7 cellular contexts compared by ENCODE assay signal in genomic region chr4:76420901-76421581, GRCh38. TPM values are rescaled to one million over a fixed set of nuclear protein-coding genes. Genes with fewer than 3 reads are reported as not detected.
A peak's percentile ranks its signal among the peaks of the same experiment; 100 is the strongest.
DNase-seq lines count a peak whose midpoint lies in the region; ATAC-seq and TF ChIP-seq lines count a peak whose summit lies in the region.

TSS of gene CCDC158 (minus strand) at chr4:76421141. CDS start at chr4:76403207, 17,934 bp downstream.

- H3K9me3 Mint-ChIP-seq in activated T-cell treated with anti-CD3 and anti-CD28 coated beads, Interleukin-2, amount 50 U/mL, for 72 hours = peaks cover 0 to 2% of the 10 kb centered on the region in 2 donors

- H3K4me2 ChIP-seq in GM23248 (ENCODE audit: unreplicated experiment) = peak within 1 kb of the TSS; percentile 91

- H3K27me3 ChIP-seq in GM23248 (replicated peaks; ENCODE audit: insufficient read depth) (0 out of 2 replicates have a peak, but pooled peaks cover 4% of the 10 kb centered on the region), left ventricle myocardium inferior (ENCODE audit: low read depth) (peaks cover 9% of the 10 kb centered on the region), spleen (replicated peaks in 1 of 7) (peaks cover 0 to 28% (median 8%) of the 10 kb centered on the region in 7 donors)

- peaks cover 38% of the 10 kb centered on the region for H3K27me3 Mint-ChIP-seq in activated T-cell treated with anti-CD3 and anti-CD28 coated beads, Interleukin-2, amount 50 U/mL, for 72 hours (ENCODE audit: low read depth)

- H3K27ac ChIP-seq in GM23248 = no peak within 1 kb of the TSS
- H3K27ac ChIP-seq in left ventricle myocardium inferior (replicated peaks) = no peak within 1 kb of the TSS
- H3K27ac ChIP-seq in spleen = peak within 1 kb of the TSS in 1 of 8 donors; percentile 5

- H3F3A ChIP-seq in GM23248 (ENCODE audit: insufficient read depth) = no peaks in the 10 kb centered on the region

- H3K4me3 Mint-ChIP-seq in activated T-cell treated with anti-CD3 and anti-CD28 coated beads, Interleukin-2, amount 50 U/mL, for 72 hours = peak within 1 kb of the TSS; percentile 76 to 79

- H3K27ac Mint-ChIP-seq in activated T-cell treated with anti-CD3 and anti-CD28 coated beads, Interleukin-2, amount 50 U/mL, for 72 hours = no peak within 1 kb of the TSS

- H2AFZ ChIP-seq in GM23248 = peak within 1 kb of the TSS; percentile 94

- H3K36me3 ChIP-seq in GM23248 (ENCODE audit: low read depth) = no peaks in the 10 kb centered on the region
- no peaks in the 10 kb centered on the region for H3K36me3 ChIP-seq in left ventricle myocardium inferior
- H3K36me3 ChIP-seq in spleen = no peaks in the 10 kb centered on the region

- in situ Hi-C loops in GM23248 (cut with MboI) = no loop called here

- WGBS in GM23248 (ENCODE audit: low coverage in 1 of 2, low lambda C conversion rate in 2 of 2, missing lambda C conversion rate in 2 of 2), 2 experiments = 3% methylated on average over 30 to 46 of the region's 73 CpGs
- 5 to 28% (median 13%) methylated on average over 25 to 73 of the region's 73 CpGs for WGBS in spleen, 5 donors

- no peak for TF ChIP-seq CTCF in left ventricle myocardium inferior (IDR thresholded peaks at IDR 0.05; ENCODE audit: borderline replicate concordance)
- TF ChIP-seq CTCF in spleen (IDR thresholded peaks at IDR 0.05 in 8 of 11, conservative IDR thresholded peaks at IDR 0.05 in 3 of 11) = no peak

- H3K4me1 ChIP-seq in GM23248 (ENCODE audit: insufficient read depth) (no peaks in the 10 kb centered on the region), left ventricle myocardium inferior (peaks cover 18% of the 10 kb centered on the region), spleen (peaks cover 0 to 16% (median 11%) of the 10 kb centered on the region in 6 donors)

- peaks cover 6% of the 10 kb centered on the region for H3K4me1 Mint-ChIP-seq in activated T-cell treated with anti-CD3 and anti-CD28 coated beads, Interleukin-2, amount 50 U/mL, for 72 hours (ENCODE audit: low read depth)

- intact Hi-C loops in left ventricle myocardium inferior (cut with micrococcal nuclease) (no loop called here), spleen (cut with DNase I; ENCODE audit: low total_unique reads) (no loop called here)

- H3K9me2 ChIP-seq in GM23248 (ENCODE audit: insufficient read depth) = no peaks in the 10 kb centered on the region

- H4K20me1 ChIP-seq in GM23248 (ENCODE audit: insufficient read depth) = no peaks in the 10 kb centered on the region

- peak within 1 kb of the TSS; percentile 68 for H3K4me3 ChIP-seq in GM23248
- H3K4me3 ChIP-seq in left ventricle myocardium inferior = peak within 1 kb of the TSS; percentile 73
- peak within 1 kb of the TSS; percentile 0 to 68 (median 36) for H3K4me3 ChIP-seq in spleen

- H3K36me3 Mint-ChIP-seq in activated T-cell treated with anti-CD3 and anti-CD28 coated beads, Interleukin-2, amount 50 U/mL, for 72 hours (ENCODE audit: insufficient read depth in 2 of 2) = peaks cover 0 to 4% of the 10 kb centered on the region in 2 donors

- peak; percentile 78 to 82 for ATAC-seq in activated T-cell treated with anti-CD3 and anti-CD28 coated beads, Interleukin-2, amount 50 U/mL, for 72 hours (replicated peaks in 1 of 2)

- H3K9ac ChIP-seq in GM23248 = peak within 1 kb of the TSS; percentile 52

- no peaks in the 10 kb centered on the region for H3K9me3 ChIP-seq in GM23248 (ENCODE audit: low read depth)
- H3K9me3 ChIP-seq in left ventricle myocardium inferior (replicated peaks) = no peaks in the 10 kb centered on the region
- H3K9me3 ChIP-seq in spleen = no peaks in the 10 kb centered on the region

- TF ChIP-seq POLR2A in spleen (IDR thresholded peaks at IDR 0.05) = no peak

- DNase-seq in GM23248 = peak; percentile 67
- peak; percentile 21 for DNase-seq in activated T-cell treated with anti-CD3 and anti-CD28 coated beads, Interleukin-2, amount 50 U/mL, for 72 hours
- DNase-seq in left ventricle myocardium inferior = peak; percentile 19
- DNase-seq in spleen = peak; percentile 76
- no peak for DNase-seq in DMS79 treated with DMSO at 0.1 percent for 48 hours (lab: John Stamatoyannopoulos, UW)
- no peak for DNase-seq in NCI-H2081 treated with DMSO at 0.1 percent for 48 hours (lab: John Stamatoyannopoulos, UW)
- no peak for DNase-seq in NCI-H1092 (lab: John Stamatoyannopoulos, UW)

- H3K79me2 ChIP-seq in GM23248 (ENCODE audit: insufficient read depth) = no peaks in the 10 kb centered on the region

RNA-seq across cellular contexts. Expression of gene CCDC158, which starts in this region (rescaled TPM):
- not detected in 2 replicates for total RNA-seq in GM23248 (2014; rRNA removed; shearing (Covaris generic))
- polyA plus RNA-seq in GM23248 (2016; fragmentation: Nextera tagmentation; extraction: Ambion mirVana) = 0.14 and 0.48 TPM in 2 replicates
- total RNA-seq in activated T-cell treated with anti-CD3 and anti-CD28 coated beads, Interleukin-2, amount 50 U/mL, for 72 hours = not detected
- 0.11 TPM for total RNA-seq in left ventricle myocardium inferior
- under 1 TPM in 5 of 7 donors, not detected in 2; 0.10 to 0.24 (median 0.20) TPM for total RNA-seq in spleen
- under 1 TPM in 1 of 3 donors, not detected in 2; 0.02 TPM for polyA plus RNA-seq in spleen

Comparison
In these comparisons a context has a peak if more than half of its experiments do, and no peak if none do; other contexts are left out.
1. Peak in DNase-seq, H3K4me3 ChIP-seq, H3K9ac ChIP-seq and H3K4me2 ChIP-seq in GM23248; RNA of the gene not detected or under 1 TPM.
2. Peak in DNase-seq and ATAC-seq in activated T-cell treated with anti-CD3 and anti-CD28 coated beads, Interleukin-2, amount 50 U/mL, for 72 hours; RNA of the gene not detected or under 1 TPM.
3. Peak in DNase-seq and H3K4me3 ChIP-seq in left ventricle myocardium inferior; RNA of the gene not detected or under 1 TPM.
4. Peak in DNase-seq and H3K4me3 ChIP-seq in spleen; RNA of the gene not detected or under 1 TPM.